11 cellular contexts compared by ENCODE assay signal in the genomic region with DNA sequence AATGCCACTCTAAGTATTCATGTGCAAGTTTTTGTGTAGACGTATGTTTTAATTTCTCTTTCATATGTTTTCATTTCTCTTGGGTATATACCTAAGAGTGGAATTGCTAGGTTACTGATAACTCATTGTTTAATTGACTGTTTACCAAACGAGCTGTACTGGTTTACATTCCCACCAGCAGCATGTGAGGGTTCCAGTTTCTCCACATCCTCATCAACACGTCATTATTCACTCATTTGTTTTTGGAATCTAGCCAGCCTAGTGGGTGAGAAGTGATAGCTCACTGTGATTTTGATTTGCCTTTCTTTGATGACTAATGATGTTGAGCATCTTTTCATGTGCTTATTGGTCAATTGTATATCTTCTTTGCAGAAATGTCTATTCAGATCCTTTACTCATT. TPM values are rescaled to one million over a fixed set of nuclear protein-coding genes. Genes with fewer than 3 reads are reported as not detected.
A peak's percentile ranks its signal among the peaks of the same experiment; 100 is the strongest.
DNase-seq lines count a peak whose midpoint lies in the region; ATAC-seq and TF ChIP-seq lines count a peak whose summit lies in the region.
"Had no signal": no experiment of that assay in that cellular context is flagged by ENCODE, and none has a peak within 500 bp of the region (broad histone marks: within the 10 kb centered on the region; RNA-seq: fewer than 3 reads in every experiment).

No MANE protein-coding gene starts in this region.

- no peak overlapping the region for H3K27ac ChIP-seq in transverse colon
- no peak overlapping the region for H3K27ac ChIP-seq in left lung

- H3K4me3 Mint-ChIP-seq in activated naive CD8-positive, alpha-beta T cell treated with anti-CD3 and anti-CD28 coated beads, Interleukin-2, amount 10 ng/mL, durations not matched to agents 7 days and 5 days, result peak overlapping the region; percentile 29

- no peaks in the 10 kb centered on the region for H3K27me3 ChIP-seq in transverse colon
- H3K27me3 ChIP-seq in left lung, result no peaks in the 10 kb centered on the region

- no peak for TF ChIP-seq EP300 in transverse colon (IDR thresholded peaks at IDR 0.05; ENCODE audit: low read depth)

- H3K36me3 Mint-ChIP-seq in activated naive CD8-positive, alpha-beta T cell treated with anti-CD3 and anti-CD28 coated beads, Interleukin-2, amount 10 ng/mL, durations not matched to agents 7 days and 5 days, result peaks cover 59% of the 10 kb centered on the region

- TF ChIP-seq CTCF in transverse colon (IDR thresholded peaks at IDR 0.05) (no peak), left lung (IDR thresholded peaks at IDR 0.05) (no peak)

- H3K4me1 Mint-ChIP-seq in activated naive CD8-positive, alpha-beta T cell treated with anti-CD3 and anti-CD28 coated beads, Interleukin-2, amount 10 ng/mL, durations not matched to agents 7 days and 5 days, result peaks cover 27% of the 10 kb centered on the region

- TF ChIP-seq POLR2A in transverse colon (IDR thresholded peaks at IDR 0.05), result no peak

- peaks cover 7% of the 10 kb centered on the region for H3K9me3 Mint-ChIP-seq in activated naive CD8-positive, alpha-beta T cell treated with anti-CD3 and anti-CD28 coated beads, Interleukin-2, amount 10 ng/mL, durations not matched to agents 7 days and 5 days

- POLR2A ChIA-PET in activated naive CD8-positive, alpha-beta T cell treated with anti-CD3 and anti-CD28 coated beads, Interleukin-2, amount 10 ng/mL, durations not matched to agents 7 days and 5 days (lab: Charles Lee), result interaction anchor here (0.6 to 1.7 kb wide), 6 partner anchors 10 to 1641 kb away, joined by 3 to 8 read pairs (median 4); a partner anchor contains a TSS

- 40 to 58% methylated on average over 3 of the region's 3 CpGs for WGBS in transverse colon (ENCODE audit: low coverage in 1 of 2), 2 donors

- H3K4me3 ChIP-seq in transverse colon (no peak overlapping the region), left lung (no peak overlapping the region)

- no peaks in the 10 kb centered on the region for H3K27me3 Mint-ChIP-seq in activated naive CD8-positive, alpha-beta T cell treated with anti-CD3 and anti-CD28 coated beads, Interleukin-2, amount 10 ng/mL, durations not matched to agents 7 days and 5 days

- peaks cover 13 to 29% (median 18%) of the 10 kb centered on the region in 4 donors for H3K4me1 ChIP-seq in transverse colon
- H3K4me1 ChIP-seq in left lung, result peaks cover under 1 to 48% of the 10 kb centered on the region in 2 donors

- no peak for ATAC-seq in activated naive CD8-positive, alpha-beta T cell treated with anti-CD3 and anti-CD28 coated beads, Interleukin-2, amount 10 ng/mL, durations not matched to agents 7 days and 5 days (ENCODE audit: low read depth)
- ATAC-seq in HG02981 (IDR thresholded peaks at IDR 0.05; ENCODE audit: unreplicated experiment) (no peak), left lung (no peak), HG02973 (IDR thresholded peaks at IDR 0.05; ENCODE audit: unreplicated experiment) (no peak)

- no peak overlapping the region for H3K27ac Mint-ChIP-seq in activated naive CD8-positive, alpha-beta T cell treated with anti-CD3 and anti-CD28 coated beads, Interleukin-2, amount 10 ng/mL, durations not matched to agents 7 days and 5 days

- intact Hi-C loops in transverse colon (cut with DNase I; ENCODE audit: low total_unique reads) (no loop called here), left lung (cut with DNase I) (no loop called here)

- DNase-seq in CD1c-positive myeloid dendritic cell (ENCODE audit: extremely low spot score) (peak; percentile 68), HS-5 (ENCODE audit: low read depth) (peak; percentile 63), kidney glomerular epithelial cell (lab: John Stamatoyannopoulos, UW) (peak; percentile 50), transverse colon (no peak), left lung (no peak)
- no peak for DNase-seq in activated naive CD8-positive, alpha-beta T cell treated with anti-CD3 and anti-CD28 coated beads, Interleukin-2, amount 10 ng/mL, durations not matched to agents 7 days and 5 days
- DNase-seq: activated gamma-delta T cell treated with Interleukin-2 at 50 U/mL for 16 hours; DND-41; stimulated activated CD4-positive, alpha-beta T cell treated with anti-CD3 and anti-CD28 coated beads, Interleukin-12 subunit alpha, Interleukin-12 subunit beta, amount 100 ng/mL, for 4 hours had no signal

- peaks cover 0 to 33% (median 2%) of the 10 kb centered on the region in 4 donors for H3K36me3 ChIP-seq in transverse colon
- peaks cover 0 to 67% of the 10 kb centered on the region in 2 donors for H3K36me3 ChIP-seq in left lung

- peaks cover 6 to 9% of the 10 kb centered on the region in 2 donors for H3K9me3 ChIP-seq in transverse colon
- peaks cover 0 to 7% of the 10 kb centered on the region in 2 donors for H3K9me3 ChIP-seq in left lung

- in situ Hi-C loops in transverse colon (cut with MboI; ENCODE audit: low pct_ligation_motif_present in 1 of 4, low pct_unique_long_range_greater_than_20kb in 1 of 4, low sequenced_read_pairs in 3 of 4), result no loop called here

RNA-seq across cellular contexts. Expression of a gene that starts 4.0 kb away (rescaled TPM):
- total RNA-seq in activated naive CD8-positive, alpha-beta T cell treated with anti-CD3 and anti-CD28 coated beads, Interleukin-2, amount 10 ng/mL, durations not matched to agents 7 days and 5 days, result 100 to 1,000 TPM; 185 to 207 TPM
- total RNA-seq in transverse colon (100 to 1,000 TPM in 1 of 4 donors, 10 to 100 TPM in 3; 19.7 to 194 (median 54.5) TPM), left lung (10 to 100 TPM; 48.0 to 81.2 TPM)

RNA-seq across cellular contexts. Expression of a gene that starts 10.2 kb away (rescaled TPM):
- total RNA-seq in activated naive CD8-positive, alpha-beta T cell treated with anti-CD3 and anti-CD28 coated beads, Interleukin-2, amount 10 ng/mL, durations not matched to agents 7 days and 5 days, result 10 to 100 TPM; 24.6 to 27.0 TPM
- 100 to 1,000 TPM in 2 of 4 donors, 10 to 100 TPM in 2; 73.0 to 174 (median 123) TPM for total RNA-seq in transverse colon
- total RNA-seq in left lung, result 10 to 100 TPM; 28.7 to 44.9 TPM

RNA-seq across cellular contexts. Expression of a gene that starts 26.8 kb away (rescaled TPM):
- 100 to 1,000 TPM; 325 to 341 TPM for total RNA-seq in activated naive CD8-positive, alpha-beta T cell treated with anti-CD3 and anti-CD28 coated beads, Interleukin-2, amount 10 ng/mL, durations not matched to agents 7 days and 5 days
- total RNA-seq in transverse colon (100 to 1,000 TPM; 104 to 294 (median 160) TPM), left lung (100 to 1,000 TPM in 1 of 2 donors, 10 to 100 TPM in 1; 55.2 to 118 TPM)

Comparison
In these comparisons a context has a peak if more than half of its experiments do, and no peak if none do; other contexts are left out.
1. DNase-seq: peak in CD1c-positive myeloid dendritic cell (single experiment), HS-5 (single experiment) and kidney glomerular epithelial cell (single experiment); none in activated naive CD8-positive, alpha-beta T cell treated with anti-CD3 and anti-CD28 coated beads, Interleukin-2, amount 10 ng/mL, durations not matched to agents 7 days and 5 days (single experiment), transverse colon (single experiment) and left lung (0 of 2).